ENCODE assay signal across 16 cellular contexts in the genomic region with DNA sequence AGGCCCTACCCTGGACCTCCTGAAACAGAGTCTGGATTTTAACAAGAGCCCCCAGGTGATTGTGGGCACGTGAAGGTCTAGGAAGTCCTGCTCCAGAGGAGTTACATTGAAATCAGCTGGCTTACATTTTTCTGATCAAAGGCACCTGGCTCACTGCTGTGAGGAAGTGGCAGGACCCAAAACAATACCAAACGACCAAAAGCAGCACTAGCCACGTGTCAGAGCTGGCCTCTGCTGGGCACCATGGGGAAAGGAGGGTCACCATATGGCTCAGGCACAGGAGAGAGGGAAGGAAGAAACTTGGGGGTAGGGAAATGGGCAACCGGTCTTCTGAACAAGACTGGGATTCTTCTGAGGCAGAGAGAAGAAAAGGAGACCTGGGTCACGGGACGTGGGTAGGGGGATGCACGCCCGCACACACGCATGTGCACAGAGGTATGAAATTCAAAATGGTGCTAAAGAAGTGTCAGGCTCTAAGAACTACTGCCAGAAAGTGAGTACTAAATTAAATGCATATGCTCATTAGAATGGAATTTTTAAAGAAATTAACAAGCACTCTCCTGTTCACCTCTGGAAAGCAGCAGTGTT.
DNase-seq lines count a peak whose midpoint lies in the region; ATAC-seq and TF ChIP-seq lines count a peak whose summit lies in the region.
"Had no signal": no experiment of that assay in that cellular context is flagged by ENCODE, and none has a peak within 500 bp of the region (broad histone marks: within the 10 kb centered on the region; RNA-seq: fewer than 3 reads in every experiment).

No MANE protein-coding gene starts in this region.

- peak overlapping the region; percentile 64 for H3K27ac Mint-ChIP-seq in activated naive CD4-positive, alpha-beta T cell treated with anti-CD3 and anti-CD28 coated beads for 36 hours
- H3K27ac Mint-ChIP-seq in stimulated activated effector memory CD8-positive, alpha-beta T cell treated with anti-CD3 and anti-CD28 coated beads, Interleukin-12 subunit alpha, Interleukin-12 subunit beta, amount 100 ng/mL, for 72 hours, result peak overlapping the region; percentile 88
- H3K27ac Mint-ChIP-seq: memory B cell, neural progenitor cell had no signal

- H4K20me1 ChIP-seq in PC-3 (ENCODE audit: low read length), result no peaks in the 10 kb centered on the region

- TF ChIP-seq CTCF in PC-3 (conservative IDR thresholded peaks at IDR 0.05; ENCODE audit: low read depth, low read length), result no peak
- peak; percentile 1 for TF ChIP-seq CTCF in brain microvascular endothelial cell (IDR thresholded peaks at IDR 0.05; ENCODE audit: low read depth, low read length, missing control alignments)

- peak overlapping the region; percentile 12; the same call in 1 of the 2 replicates for H3K4me3 ChIP-seq in PC-3 (ENCODE audit: low read length)
- no peak overlapping the region for H3K4me3 ChIP-seq in brain microvascular endothelial cell (ENCODE audit: low read depth, low read length)
- H3K4me3 ChIP-seq: colonic mucosa, neural progenitor cell, right atrium auricular region, tibial artery had no signal

- H3K4me3 Mint-ChIP-seq in activated naive CD4-positive, alpha-beta T cell treated with anti-CD3 and anti-CD28 coated beads for 36 hours, result peak overlapping the region; percentile 5
- H3K4me3 Mint-ChIP-seq in stimulated activated effector memory CD8-positive, alpha-beta T cell treated with anti-CD3 and anti-CD28 coated beads, Interleukin-12 subunit alpha, Interleukin-12 subunit beta, amount 100 ng/mL, for 72 hours, result peak overlapping the region; percentile 41
- H3K4me3 Mint-ChIP-seq: memory B cell, neural progenitor cell had no signal

- H3K79me2 ChIP-seq in PC-3 (ENCODE audit: low read length), result peaks cover 65% of the 10 kb centered on the region

- H3K36me3 ChIP-seq in PC-3 (ENCODE audit: low read depth, low read length), result no peaks in the 10 kb centered on the region
- H3K36me3 ChIP-seq in brain microvascular endothelial cell (replicated peaks), result no peaks in the 10 kb centered on the region
- H3K36me3 ChIP-seq: colonic mucosa, neural progenitor cell, right atrium auricular region, tibial artery had no signal

- BruUV-seq in PC-3 (replicated peaks; lab: Mats Ljungman, UMichigan), result no TSS peak

- peak overlapping the region; percentile 63 for H3K4me2 ChIP-seq in PC-3 (ENCODE audit: low read length)
- H3K4me2 ChIP-seq: neural progenitor cell had no signal

- no peaks in the 10 kb centered on the region for H3K27me3 Mint-ChIP-seq in activated naive CD4-positive, alpha-beta T cell treated with anti-CD3 and anti-CD28 coated beads for 36 hours (ENCODE audit: low read depth)

- no peaks in the 10 kb centered on the region for H3K9me3 ChIP-seq in PC-3 (ENCODE audit: low read length)
- H3K9me3 ChIP-seq: colonic mucosa, right atrium auricular region, tibial artery had no signal

- H3K4me1 ChIP-seq in PC-3 (ENCODE audit: insufficient read depth, low read length), result peaks cover 33% of the 10 kb centered on the region
- H3K4me1 ChIP-seq: colonic mucosa, neural progenitor cell, right atrium auricular region had no signal

- H2AFZ ChIP-seq in PC-3 (ENCODE audit: low read length), result no peak overlapping the region
- H2AFZ ChIP-seq: neural progenitor cell had no signal

- H3K9me3 Mint-ChIP-seq in activated naive CD4-positive, alpha-beta T cell treated with anti-CD3 and anti-CD28 coated beads for 36 hours, result no peaks in the 10 kb centered on the region
- H3K9me3 Mint-ChIP-seq in stimulated activated effector memory CD8-positive, alpha-beta T cell treated with anti-CD3 and anti-CD28 coated beads, Interleukin-12 subunit alpha, Interleukin-12 subunit beta, amount 100 ng/mL, for 72 hours, result no peaks in the 10 kb centered on the region
- H3K9me3 Mint-ChIP-seq: memory B cell, neural progenitor cell had no signal

- ATAC-seq in PC-3, result no peak
- no peak for ATAC-seq in stimulated activated effector memory CD8-positive, alpha-beta T cell treated with anti-CD3 and anti-CD28 coated beads, Interleukin-12 subunit alpha, Interleukin-12 subunit beta, amount 100 ng/mL, for 72 hours
- ATAC-seq in HG02610 (IDR thresholded peaks at IDR 0.05; ENCODE audit: unreplicated experiment), result no peak

- H3K9me2 ChIP-seq in PC-3 (replicated peaks; ENCODE audit: low read length), result no peaks in the 10 kb centered on the region

- intact Hi-C loops in activated naive CD4-positive, alpha-beta T cell treated with anti-CD3 and anti-CD28 coated beads for 36 hours (cut with micrococcal nuclease), result loop anchor here (2.0 kb wide), 1 partner anchor 25 kb away; no protein-coding TSS in a partner anchor
- intact Hi-C loops in PC-3 (cut with micrococcal nuclease), result loop anchor here (1.0 kb wide), 3 partner anchors 22 to 112 kb away; no protein-coding TSS in a partner anchor

- H3K4me1 Mint-ChIP-seq in activated naive CD4-positive, alpha-beta T cell treated with anti-CD3 and anti-CD28 coated beads for 36 hours (ENCODE audit: low read depth), result peaks cover 49% of the 10 kb centered on the region
- peaks cover 79% of the 10 kb centered on the region for H3K4me1 Mint-ChIP-seq in stimulated activated effector memory CD8-positive, alpha-beta T cell treated with anti-CD3 and anti-CD28 coated beads, Interleukin-12 subunit alpha, Interleukin-12 subunit beta, amount 100 ng/mL, for 72 hours

- in situ Hi-C loops in brain microvascular endothelial cell (cut with HindIII; ENCODE audit: low pct_ligation_motif_present, low sequenced_read_pairs), result no loop called here

- POLR2A ChIA-PET in PC-3 (lab: Charles Lee; ENCODE audit: unreplicated experiment), result interaction anchor here (0.6 kb wide), 2 partner anchors 201 to 521 kb away, joined by 4 to 8 read pairs; no protein-coding TSS in a partner anchor

- H3K27me3 ChIP-seq in PC-3 (ENCODE audit: low read length) (no peaks in the 10 kb centered on the region), brain microvascular endothelial cell (replicated peaks) (no peaks in the 10 kb centered on the region)
- H3K27me3 ChIP-seq: colonic mucosa, neural progenitor cell, right atrium auricular region, tibial artery had no signal

- H3K27ac ChIP-seq in PC-3 (ENCODE audit: low read length), result peak overlapping the region; percentile 94
- H3K27ac ChIP-seq in brain microvascular endothelial cell, result peak overlapping the region; percentile 60
- H3K27ac ChIP-seq: colonic mucosa, neural progenitor cell, right atrium auricular region, tibial artery had no signal

- H3K36me3 Mint-ChIP-seq in activated naive CD4-positive, alpha-beta T cell treated with anti-CD3 and anti-CD28 coated beads for 36 hours (ENCODE audit: low read depth), result peaks cover 1% of the 10 kb centered on the region
- peaks cover 53% of the 10 kb centered on the region for H3K36me3 Mint-ChIP-seq in stimulated activated effector memory CD8-positive, alpha-beta T cell treated with anti-CD3 and anti-CD28 coated beads, Interleukin-12 subunit alpha, Interleukin-12 subunit beta, amount 100 ng/mL, for 72 hours
- H3K36me3 Mint-ChIP-seq: memory B cell, neural progenitor cell had no signal

- CTCF ChIA-PET in activated naive CD4-positive, alpha-beta T cell treated with anti-CD3 and anti-CD28 coated beads for 36 hours (lab: Charles Lee), result interaction anchor here (0.9 to 1.6 kb wide), 3 partner anchors 52 to 209 kb away, joined by 3 to 7 read pairs (median 4); no protein-coding TSS in a partner anchor
- CTCF ChIA-PET in PC-3 (lab: Charles Lee), result interaction anchor here (0.6 kb wide), 1 partner anchor 114 kb away, joined by 4 read pairs; no protein-coding TSS in a partner anchor

- H3F3A ChIP-seq in PC-3 (ENCODE audit: low read length, unreplicated experiment), result peaks cover 5% of the 10 kb centered on the region

- DNase-seq in activated naive CD4-positive, alpha-beta T cell treated with anti-CD3 and anti-CD28 coated beads for 36 hours, result no peak
- no peak for DNase-seq in activated naive CD4-positive, alpha-beta T cell (lab: John Stamatoyannopoulos, UW)
- DNase-seq in PC-3 (no peak), brain microvascular endothelial cell (no peak), LoVo (ENCODE audit: low spot score) (no peak), SW 1271 (lab: John Stamatoyannopoulos, UW) (no peak)
- no peak for DNase-seq in stimulated activated effector memory CD8-positive, alpha-beta T cell treated with anti-CD3 and anti-CD28 coated beads, Interleukin-12 subunit alpha, Interleukin-12 subunit beta, amount 100 ng/mL, for 72 hours (ENCODE audit: low spot score in 2 of 2)
- DNase-seq: colonic mucosa, NCI-H1930, NCI-H526, RPMI8226, tibial artery had no signal

- H3K9ac ChIP-seq in PC-3 (ENCODE audit: low read length), result peak overlapping the region; percentile 71
- H3K9ac ChIP-seq: neural progenitor cell had no signal
